27 cellular contexts compared by ENCODE assay signal in the genomic region with DNA sequence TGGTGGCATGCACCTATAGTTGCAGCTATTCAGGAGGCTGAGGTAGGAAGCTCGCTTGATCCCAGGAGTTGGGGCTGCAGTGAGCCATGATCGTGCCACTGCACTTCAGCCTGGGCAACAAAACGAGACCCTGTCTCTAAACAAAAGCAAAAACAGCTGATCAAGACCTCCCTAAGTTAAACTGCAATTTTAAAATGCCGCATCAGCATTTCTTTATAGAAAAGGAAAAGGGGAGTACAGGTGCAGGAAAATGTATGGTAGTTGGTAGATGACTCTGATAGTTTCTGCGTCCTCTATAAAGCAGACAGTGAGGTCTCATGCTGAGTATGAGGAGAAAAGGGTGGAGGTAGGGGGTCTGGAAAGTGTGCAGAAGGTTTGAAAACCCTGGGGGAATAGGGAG. TPM values are rescaled to one million over a fixed set of nuclear protein-coding genes. Genes with fewer than 3 reads are reported as not detected.
"Had no signal": no experiment of that assay in that cellular context is flagged by ENCODE, and none has a peak within 500 bp of the region (broad histone marks: within the 10 kb centered on the region; RNA-seq: fewer than 3 reads in every experiment).

No MANE protein-coding gene starts in this region.

- FAIRE-seq: colon, keratinocyte, urothelium cell line had no signal

- H3K36me3 ChIP-seq: gastrocnemius medialis, prostate gland, right atrium auricular region had no signal

- ATAC-seq: esophagus mucosa; gastrocnemius medialis; left ventricle myocardium superior; lower lobe of right lung; naive thymus-derived CD8-positive, alpha-beta T cell; stimulated activated memory B cell treated with anti-CD40 and anti-IgM and Interleukin-4, amounts not matched to agents 10 μg/mL and 1 μg/mL and 100 μg/mL, for 72 hours; stimulated activated naive CD8-positive, alpha-beta T cell treated with anti-CD3 and anti-CD28 coated beads, Interleukin-15, Interleukin-2, amounts not matched to agents 100 U/mL and 50 U/mL, for 24 hours had no signal

- DNase-seq: effector memory CD4-positive, alpha-beta T cell; foreskin fibroblast; gastrocnemius medialis; head of caudate nucleus; left ventricle myocardium superior; lower lobe of right lung; naive thymus-derived CD8-positive, alpha-beta T cell; nephron progenitor cell; nucleus accumbens; spleen; stimulated activated CD4-positive, alpha-beta T cell treated with anti-CD3 and anti-CD28 coated beads, Interleukin-4, amount 100 ng/mL, for 4 hours; stimulated activated naive CD8-positive, alpha-beta T cell treated with anti-CD3 and anti-CD28 coated beads, Interleukin-15, Interleukin-2, amounts not matched to agents 100 U/mL and 50 U/mL, for 24 hours; substantia nigra; testis had no signal

- H3K4me3 ChIP-seq: gastrocnemius medialis, lower lobe of right lung, prostate gland, right atrium auricular region, skin epidermis, spleen, testis, tibial artery had no signal

- H3K9me3 Mint-ChIP-seq: dendritic cell treated with granulocyte-macrophage colony-stimulating factor and Interleukin-4, amounts not matched to agents 40 ng/mL and 50 ng/mL, for 4 days; naive thymus-derived CD8-positive, alpha-beta T cell; nephron progenitor cell; stimulated activated memory B cell treated with anti-CD40 and anti-IgM and Interleukin-4, amounts not matched to agents 10 μg/mL and 1 μg/mL and 100 μg/mL, for 72 hours; type B pancreatic cell had no signal

- H3K4me1 ChIP-seq: lower lobe of right lung, right atrium auricular region had no signal

- H3K4me3 Mint-ChIP-seq: dendritic cell treated with granulocyte-macrophage colony-stimulating factor and Interleukin-4, amounts not matched to agents 40 ng/mL and 50 ng/mL, for 4 days; naive thymus-derived CD8-positive, alpha-beta T cell; nephron progenitor cell; stimulated activated memory B cell treated with anti-CD40 and anti-IgM and Interleukin-4, amounts not matched to agents 10 μg/mL and 1 μg/mL and 100 μg/mL, for 72 hours; type B pancreatic cell had no signal

- H3K27ac ChIP-seq: epithelial cell of prostate, gastrocnemius medialis, lower lobe of right lung, prostate gland, right atrium auricular region, skin epidermis, spleen, testis, tibial artery had no signal

- H3K27ac Mint-ChIP-seq: dendritic cell treated with granulocyte-macrophage colony-stimulating factor and Interleukin-4, amounts not matched to agents 40 ng/mL and 50 ng/mL, for 4 days; nephron progenitor cell; stimulated activated memory B cell treated with anti-CD40 and anti-IgM and Interleukin-4, amounts not matched to agents 10 μg/mL and 1 μg/mL and 100 μg/mL, for 72 hours; type B pancreatic cell had no signal

- H3K27me3 ChIP-seq: gastrocnemius medialis, right atrium auricular region, spleen, testis, tibial artery had no signal

- H3K27me3 Mint-ChIP-seq: dendritic cell treated with granulocyte-macrophage colony-stimulating factor and Interleukin-4, amounts not matched to agents 40 ng/mL and 50 ng/mL, for 4 days; naive thymus-derived CD8-positive, alpha-beta T cell; stimulated activated memory B cell treated with anti-CD40 and anti-IgM and Interleukin-4, amounts not matched to agents 10 μg/mL and 1 μg/mL and 100 μg/mL, for 72 hours; type B pancreatic cell had no signal

- H3K9me3 ChIP-seq: gastrocnemius medialis, lower lobe of right lung, prostate gland, right atrium auricular region, spleen, testis, tibial artery had no signal

RNA-seq across cellular contexts. Expression of gene PRPH2, which starts 32.4 kb away (rescaled TPM):
- total RNA-seq: osteocyte had no signal
